ENCODE assay signal across 24 cellular contexts in genomic region chr16:12998376-12999085, GRCh38.
"Had no signal": no experiment of that assay in that cellular context is flagged by ENCODE, and none has a peak within 500 bp of the region (broad histone marks: within the 10 kb centered on the region; RNA-seq: fewer than 3 reads in every experiment).

No MANE protein-coding gene starts in this region.

- H3K9me3 ChIP-seq: ascending aorta, breast epithelium, colonic mucosa, esophagus squamous epithelium had no signal

- DNase-seq: activated CD4-positive, alpha-beta memory T cell treated with anti-CD3 and anti-CD28 coated beads for 36 hours; activated CD4-positive, alpha-beta T cell treated with anti-CD3 and anti-CD28 coated beads for 36 hours; activated CD4-positive, alpha-beta T cell treated with anti-CD3 and anti-CD28 coated beads, Interleukin-2, amount 10 ng/mL, durations not matched to agents 24 days and 14 days; activated CD4-positive, CD25-positive, alpha-beta regulatory T cell; activated CD4-positive, CD25-positive, alpha-beta regulatory T cell treated with anti-CD3 and anti-CD28 coated beads, Interleukin-2, amount 50 U/mL, for 72 hours; activated CD8-positive, alpha-beta memory T cell treated with anti-CD3 and anti-CD28 coated beads, Interleukin-2, amount 10 ng/mL, durations not matched to agents 7 days and 5 days; activated CD8-positive, alpha-beta memory T cell treated with anti-CD3 and anti-CD28 coated beads, Interleukin-2, amount 50 U/mL, for 4 hours; activated CD8-positive, alpha-beta T cell treated with anti-CD3 and anti-CD28 coated beads, Interleukin-2, amount 10 ng/mL, durations not matched to agents 7 days and 5 days; activated gamma-delta T cell; activated naive CD4-positive, alpha-beta T cell; activated naive CD4-positive, alpha-beta T cell treated with anti-CD3 and anti-CD28 coated beads, Interleukin-2, amount 10 ng/mL, durations not matched to agents 7 days and 5 days; activated naive CD8-positive, alpha-beta T cell treated with anti-CD3 and anti-CD28 coated beads, Interleukin-2, amount 10 ng/mL, durations not matched to agents 7 days and 5 days; activated T-cell treated with anti-CD3 and anti-CD28 coated beads, Interleukin-2, amount 50 U/mL, for 1 hour; activated T-cell treated with anti-CD3 and anti-CD28 coated beads, Interleukin-2, amount 50 U/mL, for 48 hours; central memory CD4-positive, alpha-beta T cell; cerebellar nuclear complex; colonic mucosa; effector CD8-positive, alpha-beta T cell; esophagus squamous epithelium; T-helper 2 cell had no signal

- H3K4me3 ChIP-seq: ascending aorta, breast epithelium, cardiac muscle cell, colonic mucosa, esophagus squamous epithelium had no signal

- H3K27ac ChIP-seq: ascending aorta, breast epithelium, cardiac muscle cell, colonic mucosa, epithelial cell of prostate, esophagus squamous epithelium had no signal

- H3K27me3 ChIP-seq: ascending aorta, breast epithelium, cardiac muscle cell, colonic mucosa had no signal

- H3K4me1 ChIP-seq: ascending aorta, breast epithelium, colonic mucosa, esophagus squamous epithelium had no signal

- H3K36me3 ChIP-seq: ascending aorta, breast epithelium, cardiac muscle cell, colonic mucosa, esophagus squamous epithelium had no signal
